In genomic region chr17:39340731-39341130, GRCh38 we compare ENCODE assay signal across 2 cellular contexts.
TF ChIP-seq lines count a peak whose summit lies in the region.

No MANE protein-coding gene starts in this region.

TF ChIP-seq in K562, 482 proteins besides CTCF, POLR2A, EP300 and RAD21:
- TF ChIP-seq ZNF316 (IDR thresholded peaks at IDR 0.05): peak; percentile 79
- TF ChIP-seq ZEB2 (IDR thresholded peaks at IDR 0.05): no peak
- peak; percentile 44; the same call in 1 of the 2 replicates for TF ChIP-seq C11orf30 (IDR thresholded peaks at IDR 0.05; ENCODE audit: low read depth)

TF ChIP-seq in WTC11, 78 proteins besides CTCF, POLR2A, EP300 and RAD21:
- TF ChIP-seq ZNF425 (CRISPR knock-in tag; conservative IDR thresholded peaks at IDR 0.05): no peak
- no peak for TF ChIP-seq GTF2I (CRISPR knock-in tag; conservative IDR thresholded peaks at IDR 0.05)
- no peak for TF ChIP-seq FOXK1 (CRISPR knock-in tag; IDR thresholded peaks at IDR 0.05)
- TF ChIP-seq E2F1 (CRISPR knock-in tag; IDR thresholded peaks at IDR 0.05): no peak
- no peak for TF ChIP-seq ZNF671 (CRISPR knock-in tag; IDR thresholded peaks at IDR 0.05)
